Comparison of ENCODE assay signal across 18 cellular contexts in genomic region chr5:113182658-113183344, GRCh38.
DNase-seq lines count a peak whose midpoint lies in the region; ATAC-seq and TF ChIP-seq lines count a peak whose summit lies in the region.
"Had no signal": no experiment of that assay in that cellular context is flagged by ENCODE, and none has a peak within 500 bp of the region (broad histone marks: within the 10 kb centered on the region; RNA-seq: fewer than 3 reads in every experiment).

No MANE protein-coding gene starts in this region.

- TF ChIP-seq CTCF in BE2C (IDR thresholded peaks at IDR 0.05; ENCODE audit: low read depth, low read length), result no peak

- peak; percentile 40 for DNase-seq in BE2C
- DNase-seq in DMS 273 (lab: John Stamatoyannopoulos, UW; ENCODE audit: unreplicated experiment), result peak; percentile 94
- DNase-seq in NCI-H524 treated with DMSO at 0.1 percent for 48 hours (lab: John Stamatoyannopoulos, UW), result peak; percentile 93
- peak; percentile 35 for DNase-seq in cerebellum (ENCODE audit: low spot score)
- no peak for DNase-seq in effector memory CD8-positive, alpha-beta T cell
- no peak for DNase-seq in effector CD8-positive, alpha-beta T cell (lab: John Stamatoyannopoulos, UW)
- DNase-seq: DND-41, Karpas-422, NCI-H1417 treated with DMSO at 0.1 percent for 48 hours, NCI-H187 treated with DMSO at 0.1 percent for 48 hours, NCI-H2107, Peyer's patch, T-cell had no signal

- no peak overlapping the region for H3K4me3 ChIP-seq in BE2C (ENCODE audit: low read depth, low read length)
- H3K4me3 ChIP-seq: A549, Peyer's patch had no signal

- H3K4me1 ChIP-seq in BE2C, result peaks cover 74% of the 10 kb centered on the region
- H3K4me1 ChIP-seq: A549, Peyer's patch had no signal

- no peaks in the 10 kb centered on the region for H3K9me3 ChIP-seq in BE2C
- H3K9me3 ChIP-seq: A549, Peyer's patch had no signal

- no peak overlapping the region for H3K4me3 Mint-ChIP-seq in effector memory CD8-positive, alpha-beta T cell
- H3K4me3 Mint-ChIP-seq: B cell, IgD-negative memory B cell, T-cell had no signal

- peaks cover 0 to 10% of the 10 kb centered on the region in 2 donors for H3K4me1 Mint-ChIP-seq in effector memory CD8-positive, alpha-beta T cell (ENCODE audit: low read depth in 2 of 2)

- no peak overlapping the region for H3K27ac Mint-ChIP-seq in effector memory CD8-positive, alpha-beta T cell
- H3K27ac Mint-ChIP-seq: B cell had no signal

- no peaks in the 10 kb centered on the region for H3K27me3 Mint-ChIP-seq in effector memory CD8-positive, alpha-beta T cell
- H3K27me3 Mint-ChIP-seq: T-cell had no signal

- H3K27me3 ChIP-seq in BE2C, result no peaks in the 10 kb centered on the region
- H3K27me3 ChIP-seq: Peyer's patch had no signal

- ATAC-seq in effector memory CD8-positive, alpha-beta T cell (replicated peaks), result no peak
- ATAC-seq in GM18907 (IDR thresholded peaks at IDR 0.05; ENCODE audit: unreplicated experiment) (no peak), GM21381 (IDR thresholded peaks at IDR 0.05; ENCODE audit: unreplicated experiment) (no peak)
- ATAC-seq: A549 had no signal

- no peaks in the 10 kb centered on the region for H3K36me3 Mint-ChIP-seq in effector memory CD8-positive, alpha-beta T cell (ENCODE audit: insufficient read depth)
- H3K36me3 Mint-ChIP-seq: T-cell had no signal

- H3K9me3 Mint-ChIP-seq in effector memory CD8-positive, alpha-beta T cell, result no peaks in the 10 kb centered on the region
- H3K9me3 Mint-ChIP-seq: T-cell had no signal

- H3K36me3 ChIP-seq in BE2C, result no peaks in the 10 kb centered on the region
- H3K36me3 ChIP-seq: Peyer's patch had no signal

Comparison
In these comparisons a context has a peak if more than half of its experiments do, and no peak if none do; other contexts are left out.
1. DNase-seq: peak in BE2C (single experiment), DMS 273 (single experiment), NCI-H524 treated with DMSO at 0.1 percent for 48 hours (single experiment) and cerebellum (single experiment); none in effector memory CD8-positive, alpha-beta T cell (0 of 3) and effector CD8-positive, alpha-beta T cell (single experiment).